ENCODE assay signal across 1 cellular context in the genomic region with DNA sequence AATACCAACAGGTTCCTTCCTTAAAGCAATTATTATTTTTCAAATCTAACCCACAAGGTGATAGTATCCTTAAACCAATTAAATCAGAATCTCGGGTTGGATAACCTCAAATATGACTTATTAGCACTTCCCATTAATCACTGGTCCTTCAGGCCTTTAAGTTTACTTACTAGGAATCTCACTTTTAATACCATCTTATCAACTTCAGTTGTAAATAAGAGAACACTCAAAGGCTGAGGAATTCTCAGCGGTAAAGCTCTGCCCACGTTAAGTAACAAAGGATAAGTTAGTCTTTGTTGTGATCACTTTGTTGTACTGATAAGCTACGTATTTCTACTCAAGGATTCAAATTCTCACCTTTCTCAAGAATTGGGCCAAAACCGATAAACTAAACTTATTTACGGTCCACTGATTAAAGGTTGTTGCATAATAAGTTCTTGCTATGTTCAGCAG.
TF ChIP-seq lines count a peak whose summit lies in the region.

No MANE protein-coding gene starts in this region.

TF ChIP-seq in K562, 482 proteins besides CTCF, POLR2A, EP300 and RAD21 (continued from another document):
- TF ChIP-seq KDM1A (IDR thresholded peaks at IDR 0.05) = peak; percentile 45 to 51; a peak in 2 of 4 replicates
- 0 out of 2 replicates have a peak, but pooled peaks have one; percentile 5 for TF ChIP-seq NCOR1 (IDR thresholded peaks at IDR 0.05)
- no peak for TF ChIP-seq ZNF699 (CRISPR knock-in tag; IDR thresholded peaks at IDR 0.05; ENCODE audit: insufficient replicate concordance)
- no peak for TF ChIP-seq FOXJ2 (tag; IDR thresholded peaks at IDR 0.05)
- TF ChIP-seq SIRT6 (IDR thresholded peaks at IDR 0.05; ENCODE audit: low read depth, low read length) = peak; percentile 12
- TF ChIP-seq ZNF584 (CRISPR knock-in tag; IDR thresholded peaks at IDR 0.05; ENCODE audit: low read depth) = no peak
TF ChIP-seq in K562: peak in this region for 24.
